Comparison of ENCODE assay signal across 21 cellular contexts in the genomic region with DNA sequence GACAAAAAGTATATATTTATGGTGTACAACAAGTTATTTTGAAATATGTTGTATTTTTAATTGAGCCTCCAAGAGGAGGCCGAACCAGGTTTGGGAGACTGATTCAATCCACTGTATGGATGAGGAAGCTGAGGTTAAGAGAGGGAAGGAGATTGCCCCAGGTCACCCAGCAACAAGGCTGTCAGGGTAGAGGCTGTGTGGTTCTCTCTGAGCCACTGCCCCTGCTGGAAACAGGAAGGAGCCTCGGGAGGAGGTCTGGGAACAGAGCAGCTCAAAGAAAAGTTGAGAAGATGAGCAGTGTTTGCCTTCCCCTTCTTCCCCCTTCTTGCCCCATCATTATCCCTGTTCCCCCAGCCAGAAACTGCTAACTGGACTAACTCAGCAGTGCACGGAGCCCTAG. TPM values are rescaled to one million over a fixed set of nuclear protein-coding genes. Genes with fewer than 3 reads are reported as not detected.
DNase-seq lines count a peak whose midpoint lies in the region; ATAC-seq, FAIRE-seq and TF ChIP-seq lines count a peak whose summit lies in the region.
"Had no signal": no experiment of that assay in that cellular context is flagged by ENCODE, and none has a peak within 500 bp of the region (broad histone marks: within the 10 kb centered on the region; RNA-seq: fewer than 3 reads in every experiment).

No MANE protein-coding gene starts in this region.

- H3K27me3 ChIP-seq in right lobe of liver (no peaks in the 10 kb centered on the region), HepG2 (ENCODE audit: control insufficient read depth in 1 of 2, insufficient read depth in 2 of 2, low read length in 2 of 2) (peaks cover 3 to 9% of the 10 kb centered on the region in 2 experiments; a peak in 2 of 5 replicates), brain microvascular endothelial cell (replicated peaks) (no peaks in the 10 kb centered on the region), ascending aorta (no peaks in the 10 kb centered on the region)
- H3K27me3 ChIP-seq: BLaER1 had no signal

- no peaks in the 10 kb centered on the region for H3K36me3 Mint-ChIP-seq in activated CD8-positive, alpha-beta T cell treated with anti-CD3 and anti-CD28 coated beads, Interleukin-2, amount 10 ng/mL, durations not matched to agents 7 days and 5 days (ENCODE audit: low read depth)

- DNase-seq in right lobe of liver = no peak
- DNase-seq in HepG2 (ENCODE audit: low spot score) = no peak
- DNase-seq in brain microvascular endothelial cell = peak; percentile 7
- DNase-seq in mesenteric fat pad (ENCODE audit: low spot score) = peak; percentile 47
- DNase-seq in DMS153 treated with DMSO at 0.1 percent for 48 hours (lab: John Stamatoyannopoulos, UW; ENCODE audit: unreplicated experiment) = no peak
- DNase-seq in ascending aorta (ENCODE audit: low spot score in 2 of 2) = no peak
- no peak for DNase-seq in NCI-H69 (lab: John Stamatoyannopoulos, UW)
- no peak for DNase-seq in activated CD8-positive, alpha-beta T cell treated with anti-CD3 and anti-CD28 coated beads, Interleukin-2, amount 10 ng/mL, durations not matched to agents 7 days and 5 days
- DNase-seq: activated CD8-positive, alpha-beta memory T cell treated with anti-CD3 and anti-CD28 coated beads for 24 hours; activated naive CD4-positive, alpha-beta T cell treated with anti-CD3 and anti-CD28 coated beads, Interleukin-2, amount 50 U/mL, for 16 hours; anterior cingulate cortex; left cardiac atrium; NCI-H146; NCI-H2171 treated with DMSO at 0.1 percent for 48 hours; NCI-H82; nucleus accumbens; T-helper 9 cell had no signal

- no peak overlapping the region for H3K27ac Mint-ChIP-seq in activated CD8-positive, alpha-beta T cell treated with anti-CD3 and anti-CD28 coated beads, Interleukin-2, amount 10 ng/mL, durations not matched to agents 7 days and 5 days

- no peaks in the 10 kb centered on the region for H4K20me1 ChIP-seq in HepG2 (ENCODE audit: insufficient read depth, low read length)
- H4K20me1 ChIP-seq: BLaER1 had no signal

- TF ChIP-seq EP300 in HepG2 (IDR thresholded peaks at IDR 0.05; ENCODE audit: low read depth in 2 of 2, low read length in 2 of 2) = no peak
- TF ChIP-seq EP300 in HepG2 (CRISPR knock-in tag; IDR thresholded peaks at IDR 0.05; ENCODE audit: borderline replicate concordance) = no peak

- no peak for FAIRE-seq in HepG2 (lab: Jason Lieb, UNC)
- FAIRE-seq: D721Med, G401.6 had no signal

- no peaks in the 10 kb centered on the region for H3K9me3 Mint-ChIP-seq in activated CD8-positive, alpha-beta T cell treated with anti-CD3 and anti-CD28 coated beads, Interleukin-2, amount 10 ng/mL, durations not matched to agents 7 days and 5 days (ENCODE audit: insufficient read depth)

- no peak overlapping the region for H2AFZ ChIP-seq in HepG2 (ENCODE audit: low read length)

- H3K79me2 ChIP-seq in HepG2 (ENCODE audit: insufficient read depth, low read length) = no peaks in the 10 kb centered on the region

- TF ChIP-seq CTCF in right lobe of liver (IDR thresholded peaks at IDR 0.05) (no peak), HepG2 (CRISPR knock-in tag; IDR thresholded peaks at IDR 0.05) (no peak), brain microvascular endothelial cell (IDR thresholded peaks at IDR 0.05; ENCODE audit: low read depth, low read length, missing control alignments) (no peak), ascending aorta (IDR thresholded peaks at IDR 0.05) (no peak)

- intact Hi-C loops in right lobe of liver (cut with DNase I) = no loop called here
- intact Hi-C loops in HepG2 (cut with micrococcal nuclease; ENCODE audit: unreplicated experiment) = no loop called here
- intact Hi-C loops in ascending aorta (cut with DNase I) = no loop called here

- in situ Hi-C loops in HepG2 (cut with HindIII; ENCODE audit: extremely low pct_ligation_motif_present, low pct_unique_long_range_greater_than_20kb) (no loop called here), brain microvascular endothelial cell (cut with HindIII; ENCODE audit: low pct_ligation_motif_present, low sequenced_read_pairs) (no loop called here)

- H3K9me3 ChIP-seq in right lobe of liver (no peaks in the 10 kb centered on the region), HepG2 (ENCODE audit: low read length) (no peaks in the 10 kb centered on the region), ascending aorta (no peaks in the 10 kb centered on the region)
- H3K9me3 ChIP-seq: BLaER1 had no signal

- POLR2A ChIA-PET in HepG2 (lab: Yijun Ruan, JAX) = no interaction called here
- POLR2A ChIA-PET in activated CD8-positive, alpha-beta T cell treated with anti-CD3 and anti-CD28 coated beads, Interleukin-2, amount 10 ng/mL, durations not matched to agents 7 days and 5 days (lab: Charles Lee) = no interaction called here

- no peak overlapping the region for H3K27ac ChIP-seq in right lobe of liver
- H3K27ac ChIP-seq in HepG2 (ENCODE audit: extremely low read length, insufficient read depth, low read length) = no peak overlapping the region
- H3K27ac ChIP-seq in brain microvascular endothelial cell = no peak overlapping the region
- no peak overlapping the region for H3K27ac ChIP-seq in ascending aorta
- H3K27ac ChIP-seq: BLaER1 had no signal

- no peaks in the 10 kb centered on the region for H3K4me1 ChIP-seq in right lobe of liver
- H3K4me1 ChIP-seq in HepG2 (ENCODE audit: insufficient read depth, low read length) = peaks cover 20% of the 10 kb centered on the region
- H3K4me1 ChIP-seq in ascending aorta = no peaks in the 10 kb centered on the region

- TF ChIP-seq RAD21 in HepG2 (CRISPR knock-in tag; IDR thresholded peaks at IDR 0.05) = no peak

- peak in 3 of 4 donors; percentile 17 to 45 (median 29) for ATAC-seq in right lobe of liver
- ATAC-seq in HepG2 = no peak
- no peak for ATAC-seq in activated CD8-positive, alpha-beta T cell treated with anti-CD3 and anti-CD28 coated beads, Interleukin-2, amount 10 ng/mL, durations not matched to agents 7 days and 5 days

- H3K27me3 Mint-ChIP-seq in activated CD8-positive, alpha-beta T cell treated with anti-CD3 and anti-CD28 coated beads, Interleukin-2, amount 10 ng/mL, durations not matched to agents 7 days and 5 days (ENCODE audit: low read depth) = peaks cover 9% of the 10 kb centered on the region

- no peaks in the 10 kb centered on the region for H3K36me3 ChIP-seq in right lobe of liver
- H3K36me3 ChIP-seq in HepG2 (replicated peaks in 1 of 2; ENCODE audit: control insufficient read depth in 1 of 2, insufficient read depth in 2 of 2, low read length in 2 of 2) = no peaks in the 10 kb centered on the region
- no peaks in the 10 kb centered on the region for H3K36me3 ChIP-seq in brain microvascular endothelial cell (replicated peaks)
- no peaks in the 10 kb centered on the region for H3K36me3 ChIP-seq in ascending aorta
- H3K36me3 ChIP-seq: BLaER1 had no signal

- TF ChIP-seq POLR2A in right lobe of liver (IDR thresholded peaks at IDR 0.05) (no peak), HepG2 (IDR thresholded peaks at IDR 0.05; ENCODE audit: insufficient read depth in 1 of 2, low read depth in 2 of 2, low read length in 2 of 2) (no peak)

- H3K4me3 ChIP-seq in right lobe of liver (no peak overlapping the region), HepG2 (replicated peaks in 1 of 3; ENCODE audit: insufficient read depth in 1 of 3, low read depth in 2 of 3, low read length in 3 of 3) (no peak overlapping the region), brain microvascular endothelial cell (ENCODE audit: low read depth, low read length) (no peak overlapping the region), ascending aorta (no peak overlapping the region)
- H3K4me3 ChIP-seq: BLaER1 had no signal

- WGBS in right lobe of liver (ENCODE audit: insufficient coverage, low coverage, low lambda C conversion rate, missing lambda C conversion rate) = 45% methylated on average over 2 of the region's 3 CpGs
- 23% methylated on average over 3 of the region's 3 CpGs for WGBS in HepG2 (ENCODE audit: low lambda C conversion rate)

- H3K9ac ChIP-seq in HepG2 (ENCODE audit: insufficient read depth, low read depth, low read length) = no peak overlapping the region
- H3K9ac ChIP-seq: BLaER1 had no signal

- CTCF ChIA-PET in HepG2 (lab: Yijun Ruan, JAX; ENCODE audit: low intra/inter-chr PET ratio, low total read pairs) = no interaction called here
- CTCF ChIA-PET in activated CD8-positive, alpha-beta T cell treated with anti-CD3 and anti-CD28 coated beads, Interleukin-2, amount 10 ng/mL, durations not matched to agents 7 days and 5 days (lab: Charles Lee) = no interaction called here

- no TSS peak for BruUV-seq in HepG2 (replicated peaks; lab: Mats Ljungman, UMichigan)

- no peaks in the 10 kb centered on the region for H3K4me1 Mint-ChIP-seq in activated CD8-positive, alpha-beta T cell treated with anti-CD3 and anti-CD28 coated beads, Interleukin-2, amount 10 ng/mL, durations not matched to agents 7 days and 5 days (ENCODE audit: low read depth)

- H3K4me3 Mint-ChIP-seq in activated CD8-positive, alpha-beta T cell treated with anti-CD3 and anti-CD28 coated beads, Interleukin-2, amount 10 ng/mL, durations not matched to agents 7 days and 5 days = no peak overlapping the region

- H3K4me2 ChIP-seq in HepG2 (ENCODE audit: low read depth, low read length) = no peak overlapping the region
- H3K4me2 ChIP-seq: BLaER1 had no signal

RNA-seq across cellular contexts. Expression of gene FAT2, which starts 6.6 kb away (rescaled TPM):
- total RNA-seq in right lobe of liver (not detected), HepG2 (2016; rRNA removed; fragmentation: Illumina TruSeq; extraction: Trizol) (not detected in 2 replicates), mesenteric fat pad (0.51 TPM), ascending aorta (not detected)
- total RNA-seq in HepG2 (2016; cell fraction: cytosol; rRNA removed; fragmentation: Illumina TruSeq; extraction: Trizol; ENCODE audit: low read depth) = not detected in 2 replicates
- not detected in 2 replicates for total RNA-seq in HepG2 (2016; cell fraction: insoluble cytoplasmic fraction; rRNA removed; fragmentation: Illumina TruSeq; extraction: Trizol)
- total RNA-seq in HepG2 (2016; cell fraction: membrane; rRNA removed; fragmentation: Illumina TruSeq; extraction: Trizol) = not detected in 2 replicates
- total RNA-seq in HepG2 (2016; cell fraction: nucleus; rRNA removed; fragmentation: Illumina TruSeq; extraction: Trizol) = not detected in 2 replicates
- polyA plus RNA-seq in HepG2 (2011; rRNA removed) = under 0.01 TPM in 1 of 2 replicates, not detected in the other
- not detected in 2 replicates for polyA plus RNA-seq in HepG2 (2011; cell fraction: cytosol; rRNA removed)
- polyA plus RNA-seq in HepG2 (2011; cell fraction: nucleus; rRNA removed) = not detected in 2 replicates
- polyA plus RNA-seq in HepG2 (2012) = 0.03 and 0.07 TPM in 2 replicates
- polyA plus RNA-seq in HepG2 (2016; cell fraction: cytosol; fragmentation: Illumina TruSeq; extraction: Trizol; ENCODE audit: low read depth) = not detected in 2 replicates
- polyA plus RNA-seq in HepG2 (2016; cell fraction: insoluble cytoplasmic fraction; fragmentation: Illumina TruSeq; extraction: Trizol; ENCODE audit: low read depth) = not detected in 2 replicates
- polyA plus RNA-seq in HepG2 (2016; cell fraction: membrane; fragmentation: Illumina TruSeq; extraction: Trizol; ENCODE audit: low read depth) = not detected in 2 replicates
- polyA plus RNA-seq in HepG2 (2016; cell fraction: nucleus; fragmentation: Illumina TruSeq; extraction: Trizol; ENCODE audit: insufficient read depth, low read depth) = not detected in 2 replicates
- 0.09 TPM in 1 of 2 replicates, not detected in the other for polyA minus RNA-seq in HepG2 (2011; rRNA and poly(A)+ RNA removed; ENCODE audit: low replicate concordance)
- polyA minus RNA-seq in HepG2 (2011; cell fraction: cytosol; rRNA and poly(A)+ RNA removed) = not detected in 2 replicates
- not detected in 2 replicates for polyA minus RNA-seq in HepG2 (2011; cell fraction: nucleus; rRNA and poly(A)+ RNA removed)
- not detected for total RNA-seq in activated CD8-positive, alpha-beta T cell treated with anti-CD3 and anti-CD28 coated beads, Interleukin-2, amount 10 ng/mL, durations not matched to agents 7 days and 5 days
- total RNA-seq: mononuclear cell had no signal

Comparison
In these comparisons a context has a peak if more than half of its experiments do, and no peak if none do; other contexts are left out.
1. ATAC-seq: peak in right lobe of liver (3 of 4); none in HepG2 (single experiment) and activated CD8-positive, alpha-beta T cell treated with anti-CD3 and anti-CD28 coated beads, Interleukin-2, amount 10 ng/mL, durations not matched to agents 7 days and 5 days (single experiment).
2. DNase-seq: peak in brain microvascular endothelial cell (single experiment) and mesenteric fat pad (single experiment); none in right lobe of liver (0 of 3), HepG2 (single experiment), DMS153 treated with DMSO at 0.1 percent for 48 hours (single experiment), ascending aorta (0 of 2), NCI-H69 (single experiment) and activated CD8-positive, alpha-beta T cell treated with anti-CD3 and anti-CD28 coated beads, Interleukin-2, amount 10 ng/mL, durations not matched to agents 7 days and 5 days (single experiment).